In the genomic region with DNA sequence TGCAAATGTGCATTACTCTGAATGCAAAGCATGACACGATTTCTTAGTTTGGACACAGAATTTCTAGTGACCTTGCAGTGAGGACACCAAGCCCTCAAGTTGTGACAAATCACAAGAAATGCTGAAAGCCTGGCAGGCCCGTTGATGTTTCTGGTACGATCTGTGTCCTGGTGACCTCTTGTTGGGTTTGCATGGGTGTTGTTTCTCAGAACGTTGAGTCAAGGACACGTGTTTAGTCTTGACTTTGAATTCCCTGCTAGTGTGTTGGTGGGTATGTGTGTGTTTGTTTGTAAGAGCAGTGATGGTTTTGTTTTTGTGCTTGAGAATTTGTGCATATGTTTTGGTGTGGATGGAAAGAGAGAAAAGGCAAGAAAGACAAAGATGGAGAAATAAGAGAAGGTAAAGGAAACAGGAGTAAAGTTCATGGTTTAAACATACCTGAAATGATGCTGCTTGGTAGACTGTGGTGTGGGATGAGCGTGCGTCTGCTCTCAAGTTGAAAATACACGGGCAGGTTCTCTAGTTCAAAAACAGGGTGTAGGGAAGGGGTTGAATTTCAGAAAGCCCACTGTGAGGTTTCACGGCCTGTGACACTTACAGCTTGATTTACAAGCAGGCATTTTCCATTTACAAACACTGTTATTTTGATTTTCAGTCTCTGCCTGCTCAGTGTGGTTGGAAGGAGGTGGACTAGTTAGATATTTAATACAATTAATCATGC, we compare ENCODE assay signal across 19 cellular contexts. TPM values are rescaled to one million over a fixed set of nuclear protein-coding genes. Genes with fewer than 3 reads are reported as not detected.
DNase-seq lines count a peak whose midpoint lies in the region; ATAC-seq, FAIRE-seq and TF ChIP-seq lines count a peak whose summit lies in the region.
"Had no signal": no experiment of that assay in that cellular context is flagged by ENCODE, and none has a peak within 500 bp of the region (broad histone marks: within the 10 kb centered on the region; RNA-seq: fewer than 3 reads in every experiment).

No MANE protein-coding gene starts in this region.

- H3K4me3 Mint-ChIP-seq in activated T-cell treated with anti-CD3 and anti-CD28 coated beads, Interleukin-2, amount 50 U/mL, for 72 hours = peak overlapping the region in 1 of 2 donors; percentile 24
- H3K4me3 Mint-ChIP-seq in T-cell = no peak overlapping the region
- H3K4me3 Mint-ChIP-seq in stimulated activated effector memory CD8-positive, alpha-beta T cell treated with anti-CD3 and anti-CD28 coated beads, Interleukin-12 subunit alpha, Interleukin-12 subunit beta, amount 100 ng/mL, for 72 hours = peak overlapping the region; percentile 7
- H3K4me3 Mint-ChIP-seq in MCF 10A (ENCODE audit: unreplicated experiment) = no peak overlapping the region

- in situ Hi-C loops in GM12878 (cut with MboI) = no loop called here

- peak; percentile 31 to 69 for ATAC-seq in activated T-cell treated with anti-CD3 and anti-CD28 coated beads, Interleukin-2, amount 50 U/mL, for 72 hours (replicated peaks in 1 of 2)
- ATAC-seq in T-cell (replicated peaks in 1 of 4) (no peak), GM12878 (no peak)
- peak; percentile 85 for ATAC-seq in stimulated activated effector memory CD8-positive, alpha-beta T cell treated with anti-CD3 and anti-CD28 coated beads, Interleukin-12 subunit alpha, Interleukin-12 subunit beta, amount 100 ng/mL, for 72 hours

- no peak overlapping the region for H3K9ac ChIP-seq in GM12878 (ENCODE audit: control insufficient read depth, insufficient read depth, low read length)

- peaks cover 21% of the 10 kb centered on the region for H3K4me1 Mint-ChIP-seq in activated T-cell treated with anti-CD3 and anti-CD28 coated beads, Interleukin-2, amount 50 U/mL, for 72 hours (ENCODE audit: low read depth)
- H3K4me1 Mint-ChIP-seq in T-cell (peaks cover 26 to 43% (median 34%) of the 10 kb centered on the region in 3 donors), MCF 10A (ENCODE audit: insufficient read depth, unreplicated experiment) (peaks cover 18% of the 10 kb centered on the region)
- H3K4me1 Mint-ChIP-seq in stimulated activated effector memory CD8-positive, alpha-beta T cell treated with anti-CD3 and anti-CD28 coated beads, Interleukin-12 subunit alpha, Interleukin-12 subunit beta, amount 100 ng/mL, for 72 hours = peaks cover 35% of the 10 kb centered on the region

- SMC1A ChIA-PET in GM12878 (lab: Charles Lee; ENCODE audit: uncharacterized antibody, unreplicated experiment) = no interaction called here

- H3K27ac ChIP-seq in GM12878 (ENCODE audit: control insufficient read depth, insufficient read depth) = no peak overlapping the region

- no peaks in the 10 kb centered on the region for H4K20me1 ChIP-seq in GM12878 (ENCODE audit: control insufficient read depth, insufficient read depth)

- H3K4me3 ChIP-seq in GM12878 = no peak overlapping the region
- H3K4me3 ChIP-seq: HAP-1 had no signal

- no peaks in the 10 kb centered on the region for H3K36me3 ChIP-seq in GM12878 (ENCODE audit: control insufficient read depth in 2 of 2, insufficient read depth in 2 of 2, low read length in 1 of 2)
- H3K36me3 ChIP-seq: HAP-1 had no signal

- RAD21 ChIA-PET in GM12878 (lab: Charles Lee; ENCODE audit: unreplicated experiment) = no interaction called here

- TF ChIP-seq EP300 in GM12878 (IDR thresholded peaks at IDR 0.05; ENCODE audit: borderline replicate concordance in 1 of 2, control insufficient read depth in 1 of 2, low read depth in 2 of 2, low read length in 2 of 2) = no peak

- H3K9me3 Mint-ChIP-seq in activated T-cell treated with anti-CD3 and anti-CD28 coated beads, Interleukin-2, amount 50 U/mL, for 72 hours = no peaks in the 10 kb centered on the region
- H3K9me3 Mint-ChIP-seq in T-cell (no peaks in the 10 kb centered on the region), MCF 10A (ENCODE audit: unreplicated experiment) (no peaks in the 10 kb centered on the region)
- H3K9me3 Mint-ChIP-seq in stimulated activated effector memory CD8-positive, alpha-beta T cell treated with anti-CD3 and anti-CD28 coated beads, Interleukin-12 subunit alpha, Interleukin-12 subunit beta, amount 100 ng/mL, for 72 hours = no peaks in the 10 kb centered on the region

- no peak for TF ChIP-seq POLR2A in GM12878 (IDR thresholded peaks at IDR 0.05; ENCODE audit: low read depth, low read length)

- no peak for TF ChIP-seq RAD21 in GM12878 (IDR thresholded peaks at IDR 0.05; ENCODE audit: insufficient read depth, low read depth, low read length)

- H3K4me2 ChIP-seq in GM12878 (ENCODE audit: control insufficient read depth, insufficient read depth) = no peak overlapping the region

- no peak for DNase-seq in activated T-cell treated with anti-CD3 and anti-CD28 coated beads, Interleukin-2, amount 50 U/mL, for 72 hours
- DNase-seq in activated T-cell treated with anti-CD3 and anti-CD28 coated beads for 4 hours = no peak
- no peak for DNase-seq in T-cell
- DNase-seq in GM12878 (ENCODE audit: low read depth, low spot score) = no peak
- DNase-seq in stimulated activated effector memory CD8-positive, alpha-beta T cell treated with anti-CD3 and anti-CD28 coated beads, Interleukin-12 subunit alpha, Interleukin-12 subunit beta, amount 100 ng/mL, for 72 hours (ENCODE audit: low spot score in 2 of 2) = no peak
- DNase-seq in MCF 10A (ENCODE audit: unreplicated experiment) = no peak
- DNase-seq in stimulated activated naive CD4-positive, alpha-beta T cell treated with Interleukin-2 at 50 U/mL for 16 hours (lab: John Stamatoyannopoulos, UW) = no peak
- DNase-seq in NCI-H2171 (lab: John Stamatoyannopoulos, UW) = no peak
- DNase-seq: ACHN, C1 segment of cervical spinal cord, GDM1, NCI-H1092 treated with DMSO at 0.1 percent for 48 hours, NCI-H146, NCI-H2029 treated with DMSO at 0.1 percent for 48 hours, NCI-H510A treated with DMSO at 0.1 percent for 48 hours, NCI-H82, OCI-M1, Right ventricle myocardium superior had no signal

- no peaks in the 10 kb centered on the region for H3K79me2 ChIP-seq in GM12878 (ENCODE audit: control insufficient read depth, insufficient read depth, low read length)

- H3K36me3 Mint-ChIP-seq in activated T-cell treated with anti-CD3 and anti-CD28 coated beads, Interleukin-2, amount 50 U/mL, for 72 hours (ENCODE audit: insufficient read depth in 2 of 2) = peaks cover 0 to 1% of the 10 kb centered on the region in 2 donors
- H3K36me3 Mint-ChIP-seq in T-cell (no peaks in the 10 kb centered on the region), MCF 10A (ENCODE audit: insufficient read depth, unreplicated experiment) (no peaks in the 10 kb centered on the region)
- H3K36me3 Mint-ChIP-seq in stimulated activated effector memory CD8-positive, alpha-beta T cell treated with anti-CD3 and anti-CD28 coated beads, Interleukin-12 subunit alpha, Interleukin-12 subunit beta, amount 100 ng/mL, for 72 hours = no peaks in the 10 kb centered on the region

- H3K9me3 ChIP-seq in GM12878 (replicated peaks; ENCODE audit: control insufficient read depth, insufficient read depth, low read length) = no peaks in the 10 kb centered on the region
- H3K9me3 ChIP-seq: HAP-1 had no signal

- FAIRE-seq in GM12878 (lab: Jason Lieb, UNC) = peak; percentile 44

- no peak overlapping the region for H2AFZ ChIP-seq in GM12878 (ENCODE audit: control insufficient read depth, low read depth, low read length)

- H3K27me3 Mint-ChIP-seq in activated T-cell treated with anti-CD3 and anti-CD28 coated beads, Interleukin-2, amount 50 U/mL, for 72 hours (ENCODE audit: low read depth) = peaks cover 6% of the 10 kb centered on the region
- H3K27me3 Mint-ChIP-seq in T-cell (peaks cover 0 to 2% of the 10 kb centered on the region in 2 donors), MCF 10A (ENCODE audit: insufficient read depth, unreplicated experiment) (no peaks in the 10 kb centered on the region)

- H3K4me1 ChIP-seq in GM12878 (ENCODE audit: control insufficient read depth, insufficient read depth, low read length) = no peaks in the 10 kb centered on the region

- no peaks in the 10 kb centered on the region for H3K27me3 ChIP-seq in GM12878 (replicated peaks in 1 of 2; ENCODE audit: control insufficient read depth in 2 of 2, insufficient read depth in 2 of 2, low read length in 1 of 2)

- no peak for TF ChIP-seq CTCF in GM12878 (IDR thresholded peaks at IDR 0.05 in 2 of 3, conservative IDR thresholded peaks at IDR 0.05 in 1 of 3; ENCODE audit: control insufficient read depth in 2 of 3, extremely low read depth in 1 of 3, insufficient read depth in 1 of 3, low read depth in 3 of 3, low read length in 3 of 3)
- no peak for TF ChIP-seq CTCF in MCF 10A (IDR thresholded peaks at IDR 0.05; ENCODE audit: unreplicated experiment)

- intact Hi-C loops in GM12878 (cut with micrococcal nuclease; ENCODE audit: unreplicated experiment) (no loop called here), MCF 10A (cut with micrococcal nuclease) (no loop called here)

- POLR2A ChIA-PET in T-cell (lab: Charles Lee) = no interaction called here
- POLR2A ChIA-PET in GM12878 (lab: Charles Lee) = no interaction called here
- POLR2A ChIA-PET in MCF 10A (lab: Yijun Ruan, JAX) = interaction anchor here (1.3 kb wide), 1 partner anchor 9 kb away, joined by 3 read pairs; no protein-coding TSS in a partner anchor

- CTCF ChIA-PET in T-cell (lab: Charles Lee) (interaction anchor here in 1 of 2 donors (0.5 kb wide), 1 partner anchor 1764 kb away, joined by 3 read pairs; no protein-coding TSS in a partner anchor), GM12878 (lab: Yijun Ruan, JAX) (no interaction called here), MCF 10A (lab: Yijun Ruan, JAX) (no interaction called here)

- WGBS in GM12878 (ENCODE audit: insufficient coverage, insufficient replicate concordance, low lambda C conversion rate, missing lambda C conversion rate) = 9% methylated on average over 9 of the region's 9 CpGs

- BruUV-seq in GM12878 (replicated peaks; lab: Mats Ljungman, UMichigan) (no TSS peak), MCF 10A (replicated peaks; lab: Mats Ljungman, UMichigan) (no TSS peak)

- no peak overlapping the region for H3K27ac Mint-ChIP-seq in activated T-cell treated with anti-CD3 and anti-CD28 coated beads, Interleukin-2, amount 50 U/mL, for 72 hours
- H3K27ac Mint-ChIP-seq in T-cell (peak overlapping the region; percentile 8 to 18), MCF 10A (ENCODE audit: low read depth, unreplicated experiment) (no peak overlapping the region)
- H3K27ac Mint-ChIP-seq in stimulated activated effector memory CD8-positive, alpha-beta T cell treated with anti-CD3 and anti-CD28 coated beads, Interleukin-12 subunit alpha, Interleukin-12 subunit beta, amount 100 ng/mL, for 72 hours = peak overlapping the region; percentile 1

RNA-seq across cellular contexts. Expression of gene MAF, which starts 38.0 kb away (rescaled TPM):
- 100 to 1,000 TPM in 1 of 2 donors, 10 to 100 TPM in 1; 46.7 to 208 TPM for total RNA-seq in activated T-cell treated with anti-CD3 and anti-CD28 coated beads, Interleukin-2, amount 50 U/mL, for 72 hours
- total RNA-seq in T-cell (10 to 100 TPM; 31.0 to 80.6 (median 51.3) TPM), GM12878 (2014; rRNA removed) (not detected in 2 replicates), GM12878 (2014; rRNA removed; fragmentation: Illumina TruSeq; extraction: Trizol) (not detected in 2 replicates), GM12878 (2021) (0.11 and 0.13 TPM in 2 replicates), MCF 10A (2022) (0.47 and 0.96 TPM in 2 replicates)
- total RNA-seq in GM12878 (2013; cell fraction: nucleolus; rRNA removed) = 0.04 TPM in 1 of 2 replicates, not detected in the other
- not detected for polyA plus RNA-seq in GM12878 (2011; ENCODE audit: low read depth)
- polyA plus RNA-seq in GM12878 (2011; rRNA removed) (0.03 TPM in 2 replicates), GM12878 (2014; fragmentation: Illumina TruSeq; extraction: Trizol) (not detected in 2 replicates), GM12878 (2014; fragmentation: Nextera tagmentation; extraction: Ambion mirVana) (not detected), GM12878 (2014; rRNA removed) (not detected in 2 replicates), GM12878 (2016; fragmentation: Nextera tagmentation; extraction: Ambion mirVana) (not detected)
- not detected in 2 replicates for polyA plus RNA-seq in GM12878 (2011; cell fraction: cytosol; rRNA removed)
- 0.07 and 0.09 TPM in 2 replicates for polyA plus RNA-seq in GM12878 (2011; cell fraction: nucleus; rRNA removed)
- not detected in 2 replicates for polyA plus RNA-seq in GM12878 (2012)
- not detected in 2 replicates for polyA minus RNA-seq in GM12878 (2011; rRNA and poly(A)+ RNA removed)
- not detected in 2 replicates for polyA minus RNA-seq in GM12878 (2011; cell fraction: cytosol; rRNA and poly(A)+ RNA removed)
- not detected in 2 replicates for polyA minus RNA-seq in GM12878 (2011; cell fraction: nucleus; rRNA and poly(A)+ RNA removed)

Comparison
In these comparisons a context has a peak if more than half of its experiments do, and no peak if none do; other contexts are left out.
1. ATAC-seq: peak in activated T-cell treated with anti-CD3 and anti-CD28 coated beads, Interleukin-2, amount 50 U/mL, for 72 hours (2 of 2) and stimulated activated effector memory CD8-positive, alpha-beta T cell treated with anti-CD3 and anti-CD28 coated beads, Interleukin-12 subunit alpha, Interleukin-12 subunit beta, amount 100 ng/mL, for 72 hours (single experiment); none in T-cell (0 of 4) and GM12878 (single experiment).
2. H3K27ac Mint-ChIP-seq: peak in T-cell (2 of 2) and stimulated activated effector memory CD8-positive, alpha-beta T cell treated with anti-CD3 and anti-CD28 coated beads, Interleukin-12 subunit alpha, Interleukin-12 subunit beta, amount 100 ng/mL, for 72 hours (single experiment); none in activated T-cell treated with anti-CD3 and anti-CD28 coated beads, Interleukin-2, amount 50 U/mL, for 72 hours (single experiment) and MCF 10A (single experiment).
3. RNA of gene MAF, which starts 38.0 kb away (total RNA-seq): 46.7 to 208 TPM in activated T-cell treated with anti-CD3 and anti-CD28 coated beads, Interleukin-2, amount 50 U/mL, for 72 hours and 31.0 to 80.6 TPM in T-cell; 0.47 to 0.96 TPM in MCF 10A and 0.04 to 0.13 TPM in GM12878; every median in the first group is over 10 times any median in the second.